In genomic region chr1:228464487-228464983, GRCh38 we compare ENCODE assay signal across 9 cellular contexts. TPM values are rescaled to one million over a fixed set of nuclear protein-coding genes. Genes with fewer than 3 reads are reported as not detected.
DNase-seq lines count a peak whose midpoint lies in the region; ATAC-seq and TF ChIP-seq lines count a peak whose summit lies in the region.
"Had no signal": no experiment of that assay in that cellular context is flagged by ENCODE, and none has a peak within 500 bp of the region (broad histone marks: within the 10 kb centered on the region; RNA-seq: fewer than 3 reads in every experiment).

No MANE protein-coding gene starts in this region.

- peaks cover 19% of the 10 kb centered on the region for H3K4me1 ChIP-seq in suprapubic skin

- H3K27ac ChIP-seq in suprapubic skin, result no peak overlapping the region
- H3K27ac ChIP-seq: BLaER1 treated with 17β-estradiol and CSF1 and Interleukin-3, amounts not matched to agents 10 nM and 100 nM had no signal

- DNase-seq in A172 (ENCODE audit: low spot score) (peak; percentile 52), NOMO-1 treated with DMSO at 0.1 percent for 48 hours (lab: John Stamatoyannopoulos, UW; ENCODE audit: unreplicated experiment) (peak; percentile 50), foreskin fibroblast (peak; percentile 77 to 92), omental fat pad (ENCODE audit: low spot score) (no peak), suprapubic skin (ENCODE audit: low spot score in 2 of 2) (peak in 1 of 2 donors; percentile 76)
- DNase-seq in activated effector memory CD4-positive, alpha-beta T cell treated with Interleukin-2 at 50 U/mL for 16 hours, result peak; percentile 83

- H3K4me3 ChIP-seq in foreskin fibroblast (ENCODE audit: low read depth in 1 of 2, low read length in 2 of 2) (peak overlapping the region; percentile 37 to 56), suprapubic skin (peak overlapping the region; percentile 29)
- H3K4me3 ChIP-seq: BLaER1 treated with 17β-estradiol and CSF1 and Interleukin-3, amounts not matched to agents 10 nM and 100 nM had no signal

- no peaks in the 10 kb centered on the region for H3K9me3 ChIP-seq in suprapubic skin

- no peak for TF ChIP-seq POLR2A in suprapubic skin (IDR thresholded peaks at IDR 0.05)

- ATAC-seq in GM18909 (IDR thresholded peaks at IDR 0.05; ENCODE audit: poor library complexity, unreplicated experiment) (peak; percentile 76), HG03175 (IDR thresholded peaks at IDR 0.05; ENCODE audit: unreplicated experiment) (peak; percentile 87), omental fat pad (ENCODE audit: low FRiP score) (peak; percentile 77)

- H3K27me3 ChIP-seq in suprapubic skin, result peaks cover 93% of the 10 kb centered on the region

- no peak for TF ChIP-seq EP300 in suprapubic skin (IDR thresholded peaks at IDR 0.05)

- no peaks in the 10 kb centered on the region for H3K36me3 ChIP-seq in suprapubic skin
- H3K36me3 ChIP-seq: BLaER1 treated with 17β-estradiol and CSF1 and Interleukin-3, amounts not matched to agents 10 nM and 100 nM had no signal

- TF ChIP-seq CTCF in foreskin fibroblast (IDR thresholded peaks at IDR 0.05; ENCODE audit: low read depth, low read length) (no peak), omental fat pad (IDR thresholded peaks at IDR 0.05) (no peak), suprapubic skin (IDR thresholded peaks at IDR 0.05) (no peak)

- 4% methylated on average over 25 of the region's 33 CpGs for WGBS in suprapubic skin

RNA-seq across cellular contexts. Expression of gene RNF187, which starts 22.6 kb away (rescaled TPM):
- 94.5 and 118 TPM in 2 replicates for total RNA-seq in A172 (2014; rRNA removed; shearing (Covaris generic))
- total RNA-seq in omental fat pad (10 to 100 TPM; 20.8 to 26.5 (median 23.5) TPM), suprapubic skin (10 to 100 TPM; 55.6 to 99.6 (median 57.7) TPM)

RNA-seq across cellular contexts. Expression of gene TRIM17, which starts 47.9 kb away (rescaled TPM):
- total RNA-seq in A172 (2014; rRNA removed; shearing (Covaris generic)), result not detected in 2 replicates
- total RNA-seq in omental fat pad (1 to 10 TPM in 2 of 4 donors, under 1 TPM in 1, not detected in 1; 0.96 to 3.3 (median 1.7) TPM), suprapubic skin (1 to 10 TPM; 1.2 to 3.8 (median 2.8) TPM)

RNA-seq across cellular contexts. Expression of gene TRIM11, which starts 57.9 kb away (rescaled TPM):
- 35.9 and 36.1 TPM in 2 replicates for total RNA-seq in A172 (2014; rRNA removed; shearing (Covaris generic))
- 10 to 100 TPM; 11.3 to 23.5 (median 15.8) TPM for total RNA-seq in omental fat pad
- 10 to 100 TPM; 24.7 to 34.6 (median 32.8) TPM for total RNA-seq in suprapubic skin
